8 cellular contexts compared by ENCODE assay signal in genomic region chr3:52704611-52705437, GRCh38. TPM values are rescaled to one million over a fixed set of nuclear protein-coding genes. Genes with fewer than 3 reads are reported as not detected.
A peak's percentile ranks its signal among the peaks of the same experiment; 100 is the strongest.
DNase-seq lines count a peak whose midpoint lies in the region; ATAC-seq, FAIRE-seq and TF ChIP-seq lines count a peak whose summit lies in the region.

No MANE protein-coding gene starts in this region.

- no peak overlapping the region for H2BK20ac ChIP-seq in H1 (ENCODE audit: low read length)

- peaks cover 10% of the 10 kb centered on the region in 2 experiments; a peak in 3 of 4 replicates for H3K36me3 ChIP-seq in HCT116 (ENCODE audit: control insufficient read depth in 1 of 2, insufficient read depth in 2 of 2, low read length in 2 of 2)
- peaks cover 12% of the 10 kb centered on the region for H3K36me3 ChIP-seq in SK-N-MC (ENCODE audit: insufficient read depth, low read length)
- peaks cover 0 to 9% (median 1%) of the 10 kb centered on the region in 4 experiments; a peak in 4 of 8 replicates for H3K36me3 ChIP-seq in H1 (ENCODE audit: control insufficient read depth in 2 of 4, insufficient read depth in 4 of 4, low read length in 3 of 4)
- peaks cover 0 to 11% of the 10 kb centered on the region in 2 donors for H3K36me3 ChIP-seq in vagina

- no peak overlapping the region; the same call in 1 of the 2 replicates for H3K18ac ChIP-seq in H1 (ENCODE audit: extremely low read depth, low read length)

- no peak for TF ChIP-seq POLR2A in HCT116 (IDR thresholded peaks at IDR 0.05; ENCODE audit: borderline replicate concordance, extremely low read depth, insufficient read depth, insufficient read length)
- TF ChIP-seq POLR2A in H1 (IDR thresholded peaks at IDR 0.05; ENCODE audit: control extremely low read depth in 1 of 2, low read depth in 2 of 2, low read length in 2 of 2): no peak
- TF ChIP-seq POLR2A in vagina (IDR thresholded peaks at IDR 0.05): no peak

- H3K9ac ChIP-seq in HCT116 (ENCODE audit: low read length) (peak overlapping the region; percentile 91), SK-N-MC (ENCODE audit: insufficient read length) (peak overlapping the region; percentile 63), H1 (replicated peaks in 1 of 4; ENCODE audit: extremely low read depth in 1 of 4, low read depth in 3 of 4, low read length in 3 of 4) (peak overlapping the region in 3 of 4 experiments; percentile 63 to 85 (median 74); a peak in 6 of 7 replicates)

- no peak for FAIRE-seq in H1 (lab: Jason Lieb, UNC)

- no peak overlapping the region for H2BK15ac ChIP-seq in H1 (ENCODE audit: low read length)

- H2BK120ac ChIP-seq in H1 (replicated peaks; ENCODE audit: low read depth, low read length): no peak overlapping the region

- peak; percentile 8 for ATAC-seq in HCT116

- peak overlapping the region; percentile 80; the same call in 1 of the 2 replicates for H4K8ac ChIP-seq in H1 (ENCODE audit: extremely low read depth, insufficient read depth, low read length)

- peaks cover 10 to 12% of the 10 kb centered on the region in 2 experiments; a peak in 3 of 4 replicates for H3K4me1 ChIP-seq in HCT116 (ENCODE audit: control insufficient read depth in 1 of 2, insufficient read depth in 2 of 2, low read length in 2 of 2)
- H3K4me1 ChIP-seq in H1 (replicated peaks in 1 of 4; ENCODE audit: control insufficient read depth in 3 of 4, insufficient read depth in 4 of 4, low read length in 3 of 4): peaks cover 0 to 5% (median 2%) of the 10 kb centered on the region in 4 experiments; a peak in 5 of 7 replicates
- H3K4me1 ChIP-seq in mononuclear cell (ENCODE audit: insufficient read depth, low read length): peaks cover 47% of the 10 kb centered on the region
- peaks cover 54% of the 10 kb centered on the region for H3K4me1 ChIP-seq in vagina

- no peaks in the 10 kb centered on the region for H3K9me2 ChIP-seq in HCT116 (ENCODE audit: insufficient read depth)

- H3K14ac ChIP-seq in H1 (ENCODE audit: insufficient read length): no peak overlapping the region

- H3K79me2 ChIP-seq in HCT116 (ENCODE audit: insufficient read depth, low read length) (peaks cover 61% of the 10 kb centered on the region), H1 (ENCODE audit: control insufficient read depth in 1 of 2, insufficient read depth in 2 of 2, low read length in 2 of 2) (peaks cover 0 to 34% of the 10 kb centered on the region in 2 experiments; a peak in 2 of 4 replicates)

- BruUV-seq in HCT116 (replicated peaks; lab: Mats Ljungman, UMichigan): TSS peak; percentile 58

- 18% methylated on average over 22 of the region's 22 CpGs; no CpG with 5 or more reads in 1 of the 2 experiments for WGBS in H1 (ENCODE audit: extremely low coverage in 1 of 2, insufficient coverage in 1 of 2, insufficient read length in 1 of 2, insufficient replicate concordance in 2 of 2, low coverage in 1 of 2, low lambda C conversion rate in 2 of 2, missing lambda C conversion rate in 1 of 2), 2 experiments

- DNase-seq in EL: peak; percentile 27
- DNase-seq in HCT116 (ENCODE audit: low read depth, low spot score): no peak
- no peak for DNase-seq in SK-N-MC (ENCODE audit: low read depth, low spot score)
- DNase-seq in H1 (ENCODE audit: low read depth in 1 of 2, low spot score in 2 of 2): no peak
- DNase-seq in vagina (ENCODE audit: extremely low spot score in 2 of 2): peak in 1 of 2 donors; percentile 83
- no peak for DNase-seq in stimulated activated CD4-positive, alpha-beta T cell treated with anti-CD3 and anti-CD28 coated beads, Interleukin-4, amount 100 ng/mL, for 24 hours
- DNase-seq in COLO829 (ENCODE audit: low spot score): no peak

- CTCF ChIA-PET in HCT116 (lab: Charles Lee) (no interaction called here), H1 (lab: Charles Lee; ENCODE audit: partially characterized antibody) (interaction anchor here (1.2 kb wide), 1 partner anchor 116 kb away, joined by 7 read pairs; no protein-coding TSS in a partner anchor)

- H3K23me2 ChIP-seq in H1 (ENCODE audit: low read depth, low read length): peaks cover 13% of the 10 kb centered on the region

- intact Hi-C loops in HCT116 (cut with micrococcal nuclease): no loop called here
- intact Hi-C loops in vagina (cut with DNase I): no loop called here

- H4K91ac ChIP-seq in H1 (replicated peaks; ENCODE audit: insufficient read length, low read length): no peak overlapping the region

- TF ChIP-seq EP300 in H1 (IDR thresholded peaks at IDR 0.05; ENCODE audit: borderline replicate concordance in 1 of 2, low read depth in 2 of 2, low read length in 2 of 2): no peak

- H3K56ac ChIP-seq in H1 (replicated peaks; ENCODE audit: insufficient read length, low read depth, low read length): peak overlapping the region; percentile 10

- H2AK5ac ChIP-seq in H1 (ENCODE audit: low read depth, low read length): no peak overlapping the region; the same call in 1 of the 2 replicates

- H3K27me3 ChIP-seq in HCT116 (ENCODE audit: insufficient read depth, low read length) (no peaks in the 10 kb centered on the region), H1 (replicated peaks in 1 of 4; ENCODE audit: control insufficient read depth in 3 of 4, extremely low read depth in 1 of 4, insufficient read depth in 3 of 4, low read length in 3 of 4) (no peaks in the 10 kb centered on the region), mononuclear cell (ENCODE audit: insufficient read depth, low read length) (no peaks in the 10 kb centered on the region), vagina (no peaks in the 10 kb centered on the region)

- H3K4me3 ChIP-seq in HCT116 (replicated peaks in 1 of 2; ENCODE audit: low read depth in 1 of 2, low read length in 2 of 2) (peak overlapping the region; percentile 94 to 96), SK-N-MC (peak overlapping the region; percentile 85), H1 (ENCODE audit: extremely low read depth in 1 of 4, insufficient read depth in 2 of 4, low read depth in 3 of 4, low read length in 4 of 4) (peak overlapping the region; percentile 70 to 93 (median 82)), mononuclear cell (ENCODE audit: low read length) (peak overlapping the region; percentile 95), vagina (peak overlapping the region; percentile 92 to 98)

- no peak overlapping the region for H2BK5ac ChIP-seq in H1 (ENCODE audit: low read depth, low read length)

- H2AFZ ChIP-seq in HCT116 (ENCODE audit: low read depth, low read length, poor library complexity, severe bottlenecking) (peak overlapping the region; percentile 45), H1 (ENCODE audit: low read length) (peak overlapping the region; percentile 93; the same call in 1 of the 2 replicates)

- no peaks in the 10 kb centered on the region for H3K9me3 ChIP-seq in HCT116 (ENCODE audit: control insufficient read depth in 1 of 2, insufficient read depth in 1 of 2, low read depth in 1 of 2, low read length in 2 of 2)
- H3K9me3 ChIP-seq in SK-N-MC (ENCODE audit: low read depth, low read length): no peaks in the 10 kb centered on the region
- H3K9me3 ChIP-seq in H1 (ENCODE audit: insufficient read depth in 2 of 2, low read depth in 1 of 2, low read length in 1 of 2): no peaks in the 10 kb centered on the region
- H3K9me3 ChIP-seq in mononuclear cell (ENCODE audit: low read depth, low read length): no peaks in the 10 kb centered on the region
- H3K9me3 ChIP-seq in vagina: no peaks in the 10 kb centered on the region

- H2BK12ac ChIP-seq in H1 (ENCODE audit: low read depth, low read length): no peak overlapping the region

- no peak overlapping the region for H3K23ac ChIP-seq in H1 (ENCODE audit: insufficient read length)

- no peak overlapping the region for H3K4ac ChIP-seq in H1 (replicated peaks; ENCODE audit: insufficient read length, low read depth, low read length)

- H3K27ac ChIP-seq in HCT116 (ENCODE audit: low read depth, low read length) (peak overlapping the region; percentile 96), SK-N-MC (no peak overlapping the region), H1 (ENCODE audit: low read depth, low read length) (peak overlapping the region; percentile 27; the same call in 1 of the 2 replicates), vagina (peak overlapping the region; percentile 90)

- no peak overlapping the region for H4K5ac ChIP-seq in H1 (ENCODE audit: insufficient read length, low read depth, low read length)

- TF ChIP-seq RAD21 in HCT116 (IDR thresholded peaks at IDR 0.05; ENCODE audit: low read depth) (no peak), H1 (IDR thresholded peaks at IDR 0.05 in 1 of 2, conservative IDR thresholded peaks at IDR 0.05 in 1 of 2; ENCODE audit: low read depth in 2 of 2, low read length in 2 of 2) (no peak)

- TF ChIP-seq CTCF in HCT116 (IDR thresholded peaks at IDR 0.05 in 2 of 3, conservative IDR thresholded peaks at IDR 0.05 in 1 of 3; ENCODE audit: borderline replicate concordance in 1 of 3, insufficient read depth in 1 of 3, low read depth in 2 of 3, low read length in 2 of 3) (no peak), H1 (IDR thresholded peaks at IDR 0.05; ENCODE audit: control extremely low read depth in 1 of 3, insufficient read depth in 1 of 3, low read depth in 1 of 3, low read length in 3 of 3) (no peak), vagina (IDR thresholded peaks at IDR 0.05) (no peak)

- POLR2A ChIA-PET in HCT116 (lab: Charles Lee) (interaction anchor here (0.6 to 1.0 kb wide), 2 partner anchors 15 to 236 kb away, joined by 3 to 4 read pairs; no protein-coding TSS in a partner anchor), H1 (lab: Charles Lee; ENCODE audit: partially characterized antibody) (interaction anchor here (1.7 to 18.8 kb wide), 3 partner anchors 11 to 37 kb away, joined by 3 to 347 read pairs (median 40); partner anchors contain the start of genes GNL3 and PBRM1)

- H3K4me2 ChIP-seq in HCT116 (ENCODE audit: low read length) (peak overlapping the region; percentile 99), H1 (ENCODE audit: insufficient read depth in 1 of 2, low read depth in 2 of 2, low read length in 2 of 2) (peak overlapping the region; percentile 94 to 99)

- RAD21 ChIA-PET in HCT116 (lab: Charles Lee; ENCODE audit: low non-redundant PET in 1 of 2, low total read pairs in 2 of 2, uncharacterized antibody in 2 of 2, unreplicated experiment in 2 of 2): no interaction called here

- H4K20me1 ChIP-seq in HCT116 (ENCODE audit: insufficient read depth): no peaks in the 10 kb centered on the region
- H4K20me1 ChIP-seq in H1 (replicated peaks in 1 of 2; ENCODE audit: control insufficient read depth in 1 of 2, insufficient read depth in 2 of 2, low read length in 2 of 2): no peaks in the 10 kb centered on the region

- H3K79me1 ChIP-seq in H1 (ENCODE audit: low read depth, low read length): peaks cover 8% of the 10 kb centered on the region

RNA-seq across cellular contexts. Expression of gene GLT8D1, which starts 0.8 kb away (rescaled TPM):
- 42.1 TPM for total RNA-seq in HCT116 (2021; ENCODE audit: unreplicated experiment)
- 34.3 and 42.6 TPM in 2 replicates for polyA plus RNA-seq in HCT116 (2012)
- total RNA-seq in H1 (2021; fragmentation: NEBNext Ultra II Directional; extraction: Animal tissue kit (Norgen Biotek cat#: 25700)): 33.6 and 33.8 TPM in 2 replicates
- polyA plus RNA-seq in H1 (2011; rRNA removed): 23.2 and 29.0 TPM in 2 replicates
- polyA plus RNA-seq in H1 (2011; cell fraction: cytosol; rRNA removed): 36.7 TPM
- 24.5 TPM for polyA plus RNA-seq in H1 (2011; cell fraction: nucleus; rRNA removed)
- 35.9 to 43.3 TPM (median 40.6 TPM) in 4 replicates for polyA plus RNA-seq in H1 (2012, experiment 1 of 2)
- polyA plus RNA-seq in H1 (2012, experiment 2 of 2): 9.9 TPM
- 37.3 TPM for polyA plus RNA-seq in H1 (2013, experiment 1 of 2)
- 39.4 TPM for polyA plus RNA-seq in H1 (2013, experiment 2 of 2)
- polyA minus RNA-seq in H1 (2011; rRNA and poly(A)+ RNA removed): 24.8 and 35.3 TPM in 2 replicates
- 19.2 TPM for polyA minus RNA-seq in H1 (2011; cell fraction: cytosol; rRNA and poly(A)+ RNA removed)
- polyA minus RNA-seq in H1 (2011; cell fraction: nucleus; rRNA and poly(A)+ RNA removed): 20.0 TPM
- total RNA-seq in mononuclear cell: 7.6 TPM
- total RNA-seq in vagina: 29.7 TPM

RNA-seq across cellular contexts. Expression of gene SPCS1, which starts 1.1 kb away (rescaled TPM):
- total RNA-seq in HCT116 (2021; ENCODE audit: unreplicated experiment): 124 TPM
- 96.1 and 109 TPM in 2 replicates for polyA plus RNA-seq in HCT116 (2012)
- 102 and 104 TPM in 2 replicates for total RNA-seq in H1 (2021; fragmentation: NEBNext Ultra II Directional; extraction: Animal tissue kit (Norgen Biotek cat#: 25700))
- 185 and 191 TPM in 2 replicates for polyA plus RNA-seq in H1 (2011; rRNA removed)
- 116 TPM for polyA plus RNA-seq in H1 (2011; cell fraction: cytosol; rRNA removed)
- 41.6 TPM for polyA plus RNA-seq in H1 (2011; cell fraction: nucleus; rRNA removed)
- polyA plus RNA-seq in H1 (2012, experiment 1 of 2): 101 to 107 TPM (median 105 TPM) in 4 replicates
- 190 TPM for polyA plus RNA-seq in H1 (2012, experiment 2 of 2)
- 160 TPM for polyA plus RNA-seq in H1 (2013, experiment 1 of 2)
- 193 TPM for polyA plus RNA-seq in H1 (2013, experiment 2 of 2)
- polyA minus RNA-seq in H1 (2011; rRNA and poly(A)+ RNA removed): 44.5 and 44.8 TPM in 2 replicates
- 84.5 TPM for polyA minus RNA-seq in H1 (2011; cell fraction: cytosol; rRNA and poly(A)+ RNA removed)
- polyA minus RNA-seq in H1 (2011; cell fraction: nucleus; rRNA and poly(A)+ RNA removed): 26.5 TPM
- total RNA-seq in mononuclear cell: 44.7 TPM
- 68.5 TPM for total RNA-seq in vagina

RNA-seq across cellular contexts. Expression of gene GNL3, which starts 19.0 kb away (rescaled TPM):
- total RNA-seq in HCT116 (2021; ENCODE audit: unreplicated experiment): 205 TPM
- 74.2 and 88.1 TPM in 2 replicates for polyA plus RNA-seq in HCT116 (2012)
- 174 and 184 TPM in 2 replicates for total RNA-seq in H1 (2021; fragmentation: NEBNext Ultra II Directional; extraction: Animal tissue kit (Norgen Biotek cat#: 25700))
- 35.7 and 45.5 TPM in 2 replicates for polyA plus RNA-seq in H1 (2011; rRNA removed)
- polyA plus RNA-seq in H1 (2011; cell fraction: cytosol; rRNA removed): 86.4 TPM
- polyA plus RNA-seq in H1 (2011; cell fraction: nucleus; rRNA removed): 72.8 TPM
- 111 to 199 TPM (median 124 TPM) in 4 replicates for polyA plus RNA-seq in H1 (2012, experiment 1 of 2)
- polyA plus RNA-seq in H1 (2012, experiment 2 of 2): 15.1 TPM
- 298 TPM for polyA plus RNA-seq in H1 (2013, experiment 1 of 2)
- 281 TPM for polyA plus RNA-seq in H1 (2013, experiment 2 of 2)
- polyA minus RNA-seq in H1 (2011; rRNA and poly(A)+ RNA removed): 72.7 and 83.0 TPM in 2 replicates
- 61.6 TPM for polyA minus RNA-seq in H1 (2011; cell fraction: cytosol; rRNA and poly(A)+ RNA removed)
- 148 TPM for polyA minus RNA-seq in H1 (2011; cell fraction: nucleus; rRNA and poly(A)+ RNA removed)
- total RNA-seq in mononuclear cell: 110 TPM
- total RNA-seq in vagina: 73.4 TPM

RNA-seq across cellular contexts. Expression of gene PBRM1, which starts 19.1 kb away (rescaled TPM):
- total RNA-seq in HCT116 (2021; ENCODE audit: unreplicated experiment) (40.0 TPM), mononuclear cell (48.7 TPM), vagina (64.6 TPM)
- polyA plus RNA-seq in HCT116 (2012): 11.0 and 15.0 TPM in 2 replicates
- total RNA-seq in H1 (2021; fragmentation: NEBNext Ultra II Directional; extraction: Animal tissue kit (Norgen Biotek cat#: 25700)): 65.8 and 65.9 TPM in 2 replicates
- polyA plus RNA-seq in H1 (2011; rRNA removed): 17.0 and 19.3 TPM in 2 replicates
- 19.6 TPM for polyA plus RNA-seq in H1 (2011; cell fraction: cytosol; rRNA removed)
- 23.7 TPM for polyA plus RNA-seq in H1 (2011; cell fraction: nucleus; rRNA removed)
- 19.4 to 31.4 TPM (median 26.0 TPM) in 4 replicates for polyA plus RNA-seq in H1 (2012, experiment 1 of 2)
- polyA plus RNA-seq in H1 (2012, experiment 2 of 2): 1.2 TPM
- 28.5 TPM for polyA plus RNA-seq in H1 (2013, experiment 1 of 2)
- polyA plus RNA-seq in H1 (2013, experiment 2 of 2): 29.0 TPM
- 68.4 and 96.0 TPM in 2 replicates for polyA minus RNA-seq in H1 (2011; rRNA and poly(A)+ RNA removed)
- polyA minus RNA-seq in H1 (2011; cell fraction: cytosol; rRNA and poly(A)+ RNA removed): 30.8 TPM
- 86.5 TPM for polyA minus RNA-seq in H1 (2011; cell fraction: nucleus; rRNA and poly(A)+ RNA removed)
